ENCODE assay signal across 27 cellular contexts in the genomic region with DNA sequence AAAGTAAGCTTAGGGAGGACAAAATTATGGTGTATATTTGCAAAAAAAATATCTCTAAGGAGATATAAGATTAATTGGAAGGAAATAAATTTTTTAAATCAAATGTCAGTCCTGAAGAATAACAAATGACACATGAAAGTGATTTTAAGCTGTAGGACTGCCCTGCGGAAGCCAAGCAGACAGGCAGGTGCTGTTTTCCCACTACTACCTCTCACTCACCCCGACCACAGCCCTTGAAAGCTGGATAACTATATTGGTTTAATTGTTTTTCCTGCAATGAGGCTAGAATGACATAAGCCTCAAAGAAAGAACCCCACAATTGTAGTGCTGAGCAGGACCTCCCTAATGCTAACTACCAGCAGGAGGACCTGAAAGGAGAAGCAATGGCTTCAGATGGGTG.
A peak's percentile ranks its signal among the peaks of the same experiment; 100 is the strongest.
DNase-seq lines count a peak whose midpoint lies in the region; ATAC-seq, FAIRE-seq and TF ChIP-seq lines count a peak whose summit lies in the region.
"Had no signal": no experiment of that assay in that cellular context is flagged by ENCODE, and none has a peak within 500 bp of the region (broad histone marks: within the 10 kb centered on the region; RNA-seq: fewer than 3 reads in every experiment).

No MANE protein-coding gene starts in this region.

- 55% methylated on average over 1 of the region's 2 CpGs; no CpG with 5 or more reads in 1 of the 2 experiments for WGBS in endodermal cell (ENCODE audit: insufficient coverage in 1 of 2, insufficient read length in 1 of 2), 2 experiments
- WGBS in pancreas, 2 donors, result 20 to 38% methylated on average over 2 of the region's 2 CpGs

- no peak overlapping the region for H3K9ac ChIP-seq in endodermal cell (ENCODE audit: extremely low read depth, low read length, poor library complexity, severe bottlenecking)
- H3K9ac ChIP-seq: BLaER1 treated with 17β-estradiol and CSF1 and Interleukin-3, amounts not matched to agents 10 nM and 100 nM had no signal

- intact Hi-C loops in pancreas (cut with DNase I), result no loop called here

- no peaks in the 10 kb centered on the region; the same call in 1 of the 2 replicates for H3K9me3 ChIP-seq in SJCRH30 (replicated peaks)
- H3K9me3 ChIP-seq in endodermal cell (ENCODE audit: control insufficient read depth, low read length), result peaks cover 90% of the 10 kb centered on the region
- H3K9me3 ChIP-seq in pancreas, result no peaks in the 10 kb centered on the region
- H3K9me3 ChIP-seq: BLaER1 treated with 17β-estradiol and CSF1 and Interleukin-3, amounts not matched to agents 10 nM and 100 nM; Caco-2 had no signal

- no peak for TF ChIP-seq POLR2A in GM18505 (IDR thresholded peaks at IDR 0.05; ENCODE audit: borderline replicate concordance, extremely low read depth, insufficient read depth, insufficient read length)

- H3K9me3 Mint-ChIP-seq in endodermal cell, result peaks cover 45% of the 10 kb centered on the region
- H3K9me3 Mint-ChIP-seq in activated CD8-positive, alpha-beta memory T cell treated with anti-CD3 and anti-CD28 coated beads, Interleukin-2, amount 10 ng/mL, durations not matched to agents 7 days and 5 days (ENCODE audit: low read depth), result no peaks in the 10 kb centered on the region
- H3K9me3 Mint-ChIP-seq: CD4-positive, alpha-beta T cell; CD8-positive, alpha-beta T cell had no signal

- FAIRE-seq in pancreas (lab: Jason Lieb, UNC), result no peak
- FAIRE-seq: A204.1, GM12878, GM12892, GM19239 had no signal

- H3K27me3 ChIP-seq in H7 (ENCODE audit: control insufficient read depth, insufficient read depth, low read length) (no peaks in the 10 kb centered on the region), SJCRH30 (no peaks in the 10 kb centered on the region), endodermal cell (ENCODE audit: control insufficient read depth, insufficient read depth, low read length, poor library complexity, severe bottlenecking) (no peaks in the 10 kb centered on the region), pancreas (no peaks in the 10 kb centered on the region)
- H3K27me3 ChIP-seq: BLaER1 treated with 17β-estradiol and CSF1 and Interleukin-3, amounts not matched to agents 10 nM and 100 nM had no signal

- H3K36me3 Mint-ChIP-seq in endodermal cell (ENCODE audit: low read depth), result no peaks in the 10 kb centered on the region
- H3K36me3 Mint-ChIP-seq in activated CD8-positive, alpha-beta memory T cell treated with anti-CD3 and anti-CD28 coated beads, Interleukin-2, amount 10 ng/mL, durations not matched to agents 7 days and 5 days, result no peaks in the 10 kb centered on the region
- H3K36me3 Mint-ChIP-seq: CD8-positive, alpha-beta T cell had no signal

- H3K36me3 ChIP-seq in H7 (replicated peaks; ENCODE audit: control insufficient read depth, insufficient read depth, low read length) (no peaks in the 10 kb centered on the region), SJCRH30 (no peaks in the 10 kb centered on the region), endodermal cell (ENCODE audit: control insufficient read depth, insufficient read depth, low read length) (no peaks in the 10 kb centered on the region), pancreas (no peaks in the 10 kb centered on the region)
- H3K36me3 ChIP-seq: BLaER1 treated with 17β-estradiol and CSF1 and Interleukin-3, amounts not matched to agents 10 nM and 100 nM had no signal

- H3K27me3 Mint-ChIP-seq in endodermal cell (ENCODE audit: insufficient read depth), result peaks cover 2% of the 10 kb centered on the region
- H3K27me3 Mint-ChIP-seq in activated CD8-positive, alpha-beta memory T cell treated with anti-CD3 and anti-CD28 coated beads, Interleukin-2, amount 10 ng/mL, durations not matched to agents 7 days and 5 days, result no peaks in the 10 kb centered on the region
- H3K27me3 Mint-ChIP-seq: B cell; CD4-positive, alpha-beta T cell had no signal

- DNase-seq in H7 (peak; percentile 19), SJCRH30 (peak in 1 of 2 experiments; percentile 48), endodermal cell (peak; percentile 2), pancreas (peak in 5 of 6 donors; percentile 20 to 70 (median 58)), D341Med (ENCODE audit: low spot score) (no peak)
- DNase-seq in activated CD8-positive, alpha-beta memory T cell treated with anti-CD3 and anti-CD28 coated beads, Interleukin-2, amount 10 ng/mL, durations not matched to agents 7 days and 5 days, result no peak
- DNase-seq: 8988T; AML-193; Caco-2; Calu3; CD4-positive, alpha-beta T cell; CD8-positive, alpha-beta T cell; DMS 273 treated with DMSO at 0.1 percent for 48 hours; DMS153; DMS53; DMS79; DND-41; EL; GDM1 had no signal

- H3K27ac Mint-ChIP-seq in endodermal cell, result no peak overlapping the region
- H3K27ac Mint-ChIP-seq in activated CD8-positive, alpha-beta memory T cell treated with anti-CD3 and anti-CD28 coated beads, Interleukin-2, amount 10 ng/mL, durations not matched to agents 7 days and 5 days, result no peak overlapping the region
- H3K27ac Mint-ChIP-seq: B cell; CD4-positive, alpha-beta T cell; CD8-positive, alpha-beta T cell had no signal

- TF ChIP-seq CTCF in endodermal cell (conservative IDR thresholded peaks at IDR 0.05) (no peak), pancreas (IDR thresholded peaks at IDR 0.05) (no peak)

- ATAC-seq in pancreas (peak; percentile 84 to 93 (median 88)), GM18505 (IDR thresholded peaks at IDR 0.05; ENCODE audit: unreplicated experiment) (no peak)
- ATAC-seq in activated CD8-positive, alpha-beta memory T cell treated with anti-CD3 and anti-CD28 coated beads, Interleukin-2, amount 10 ng/mL, durations not matched to agents 7 days and 5 days, result no peak
- ATAC-seq: CD8-positive, alpha-beta T cell; GM12878 had no signal

- H3K4me1 Mint-ChIP-seq in endodermal cell, result no peaks in the 10 kb centered on the region
- H3K4me1 Mint-ChIP-seq in activated CD8-positive, alpha-beta memory T cell treated with anti-CD3 and anti-CD28 coated beads, Interleukin-2, amount 10 ng/mL, durations not matched to agents 7 days and 5 days, result no peaks in the 10 kb centered on the region
- H3K4me1 Mint-ChIP-seq: B cell had no signal

- H3K4me1 ChIP-seq in SJCRH30, result peaks cover 49% of the 10 kb centered on the region
- no peaks in the 10 kb centered on the region for H3K4me1 ChIP-seq in endodermal cell (ENCODE audit: control insufficient read depth, insufficient read depth, low read length)
- H3K4me1 ChIP-seq in pancreas, result peaks cover 4 to 20% (median 10%) of the 10 kb centered on the region in 3 donors
- H3K4me1 ChIP-seq: Caco-2 had no signal

- no peak overlapping the region for H3K4me3 ChIP-seq in H7 (ENCODE audit: insufficient read depth, low read depth, low read length)
- H3K4me3 ChIP-seq in SJCRH30, result no peak overlapping the region
- no peak overlapping the region for H3K4me3 ChIP-seq in endodermal cell (ENCODE audit: low read length)
- no peak overlapping the region for H3K4me3 ChIP-seq in pancreas
- H3K4me3 ChIP-seq: BLaER1 treated with 17β-estradiol and CSF1 and Interleukin-3, amounts not matched to agents 10 nM and 100 nM; GM12878 had no signal

- no peak overlapping the region for H3K4me3 Mint-ChIP-seq in endodermal cell
- no peak overlapping the region for H3K4me3 Mint-ChIP-seq in activated CD8-positive, alpha-beta memory T cell treated with anti-CD3 and anti-CD28 coated beads, Interleukin-2, amount 10 ng/mL, durations not matched to agents 7 days and 5 days
- H3K4me3 Mint-ChIP-seq: B cell; CD4-positive, alpha-beta T cell; CD8-positive, alpha-beta T cell had no signal

- CTCF ChIA-PET in activated CD8-positive, alpha-beta memory T cell treated with anti-CD3 and anti-CD28 coated beads, Interleukin-2, amount 10 ng/mL, durations not matched to agents 7 days and 5 days (lab: Charles Lee), result no interaction called here

- H3K27ac ChIP-seq in SJCRH30, result peak overlapping the region; percentile 96
- H3K27ac ChIP-seq in endodermal cell (ENCODE audit: low read depth, low read length), result no peak overlapping the region
- peak overlapping the region in 3 of 4 donors; percentile 67 to 80 (median 68) for H3K27ac ChIP-seq in pancreas
- H3K27ac ChIP-seq: BLaER1 treated with 17β-estradiol and CSF1 and Interleukin-3, amounts not matched to agents 10 nM and 100 nM; C4-2B had no signal

Comparison
In these comparisons a context has a peak if more than half of its experiments do, and no peak if none do; other contexts are left out.
1. DNase-seq: peak in H7 (single experiment), endodermal cell (single experiment) and pancreas (5 of 6); none in activated CD8-positive, alpha-beta memory T cell treated with anti-CD3 and anti-CD28 coated beads, Interleukin-2, amount 10 ng/mL, durations not matched to agents 7 days and 5 days (single experiment) and D341Med (single experiment).
2. ATAC-seq: peak in pancreas (4 of 4); none in activated CD8-positive, alpha-beta memory T cell treated with anti-CD3 and anti-CD28 coated beads, Interleukin-2, amount 10 ng/mL, durations not matched to agents 7 days and 5 days (single experiment) and GM18505 (single experiment).